In genomic region chr11:115548878-115549528, GRCh38 we compare ENCODE assay signal across 1 cellular context.
TF ChIP-seq lines count a peak whose summit lies in the region.

No MANE protein-coding gene starts in this region.

TF ChIP-seq in HepG2, 621 proteins besides CTCF, POLR2A, EP300 and RAD21 (continued from another document and continues in another):
- TF ChIP-seq, protein P1, sequence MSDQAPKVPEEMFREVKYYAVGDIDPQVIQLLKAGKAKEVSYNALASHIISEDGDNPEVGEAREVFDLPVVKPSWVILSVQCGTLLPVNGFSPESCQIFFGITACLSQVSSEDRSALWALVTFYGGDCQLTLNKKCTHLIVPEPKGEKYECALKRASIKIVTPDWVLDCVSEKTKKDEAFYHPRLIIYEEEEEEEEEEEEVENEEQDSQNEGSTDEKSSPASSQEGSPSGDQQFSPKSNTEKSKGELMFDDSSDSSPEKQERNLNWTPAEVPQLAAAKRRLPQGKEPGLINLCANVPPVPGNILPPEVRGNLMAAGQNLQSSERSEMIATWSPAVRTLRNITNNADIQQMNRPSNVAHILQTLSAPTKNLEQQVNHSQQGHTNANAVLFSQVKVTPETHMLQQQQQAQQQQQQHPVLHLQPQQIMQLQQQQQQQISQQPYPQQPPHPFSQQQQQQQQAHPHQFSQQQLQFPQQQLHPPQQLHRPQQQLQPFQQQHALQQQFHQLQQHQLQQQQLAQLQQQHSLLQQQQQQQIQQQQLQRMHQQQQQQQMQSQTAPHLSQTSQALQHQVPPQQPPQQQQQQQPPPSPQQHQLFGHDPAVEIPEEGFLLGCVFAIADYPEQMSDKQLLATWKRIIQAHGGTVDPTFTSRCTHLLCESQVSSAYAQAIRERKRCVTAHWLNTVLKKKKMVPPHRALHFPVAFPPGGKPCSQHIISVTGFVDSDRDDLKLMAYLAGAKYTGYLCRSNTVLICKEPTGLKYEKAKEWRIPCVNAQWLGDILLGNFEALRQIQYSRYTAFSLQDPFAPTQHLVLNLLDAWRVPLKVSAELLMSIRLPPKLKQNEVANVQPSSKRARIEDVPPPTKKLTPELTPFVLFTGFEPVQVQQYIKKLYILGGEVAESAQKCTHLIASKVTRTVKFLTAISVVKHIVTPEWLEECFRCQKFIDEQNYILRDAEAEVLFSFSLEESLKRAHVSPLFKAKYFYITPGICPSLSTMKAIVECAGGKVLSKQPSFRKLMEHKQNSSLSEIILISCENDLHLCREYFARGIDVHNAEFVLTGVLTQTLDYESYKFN (CRISPR knock-in tag; conservative IDR thresholded peaks at IDR 0.05), result peak; percentile 86
- TF ChIP-seq FOXA3 (CRISPR knock-in tag; IDR thresholded peaks at IDR 0.05) (peak; percentile 83), REPIN1 (CRISPR knock-in tag; IDR thresholded peaks at IDR 0.05; ENCODE audit: borderline replicate concordance, low read depth) (no peak), FOXA1 (IDR thresholded peaks at IDR 0.05) (0 out of 2 replicates have a peak, but pooled peaks have one; percentile 32), FOXA1 (CRISPR knock-in tag; IDR thresholded peaks at IDR 0.05) (peak; percentile 67), HMGXB4 (CRISPR knock-in tag; IDR thresholded peaks at IDR 0.05; ENCODE audit: borderline replicate concordance in 1 of 2, low read depth in 1 of 2) (peak in 1 of 2 experiments; percentile 41; a peak in 2 of 4 replicates), NPAS2 (CRISPR knock-in tag; IDR thresholded peaks at IDR 0.05; ENCODE audit: borderline replicate concordance) (no peak), ZNF143 (CRISPR knock-in tag; IDR thresholded peaks at IDR 0.05) (no peak), ZNF12 (CRISPR knock-in tag; IDR thresholded peaks at IDR 0.05) (0 out of 2 replicates have a peak, but pooled peaks have one; percentile 38), MAFF (IDR thresholded peaks at IDR 0.05; ENCODE audit: low read depth, low read length) (peak; percentile 72), HOXA3 (CRISPR knock-in tag; IDR thresholded peaks at IDR 0.05) (0 out of 2 replicates have a peak, but pooled peaks have one; percentile 39), WIZ (CRISPR knock-in tag; IDR thresholded peaks at IDR 0.05) (no peak), SAP130 (CRISPR knock-in tag; IDR thresholded peaks at IDR 0.05; ENCODE audit: low read depth) (peak; percentile 60), SAFB2 (CRISPR knock-in tag; IDR thresholded peaks at IDR 0.05; ENCODE audit: borderline replicate concordance, low read depth) (no peak), MEIS2 (CRISPR knock-in tag; IDR thresholded peaks at IDR 0.05) (peak; percentile 50; the same call in 1 of the 2 replicates), HNF4G (IDR thresholded peaks at IDR 0.05; ENCODE audit: borderline replicate concordance, low read depth, low read length) (peak; percentile 85), HNF4G (CRISPR knock-in tag; IDR thresholded peaks at IDR 0.05; ENCODE audit: borderline replicate concordance, low read depth) (peak; percentile 50; the same call in 1 of the 2 replicates), GTF2F1 (IDR thresholded peaks at IDR 0.05; ENCODE audit: low read length) (no peak), ARID3A (IDR thresholded peaks at IDR 0.05; ENCODE audit: low read depth, low read length) (peak; percentile 72), YY1 (IDR thresholded peaks at IDR 0.05; ENCODE audit: insufficient read depth, insufficient replicate concordance, low read depth, low read length) (peak; percentile 13), ZBTB7A (CRISPR knock-in tag; IDR thresholded peaks at IDR 0.05) (peak; percentile 62; the same call in 1 of the 2 replicates), ELF3 (CRISPR knock-in tag; IDR thresholded peaks at IDR 0.05) (peak; percentile 56), SMC3 (IDR thresholded peaks at IDR 0.05; ENCODE audit: low read length) (peak; percentile 30; the same call in 1 of the 2 replicates), SALL1 (CRISPR knock-in tag; IDR thresholded peaks at IDR 0.05) (peak; percentile 48; the same call in 1 of the 2 replicates), ZNF451 (CRISPR knock-in tag; IDR thresholded peaks at IDR 0.05) (no peak), ZNF629 (CRISPR knock-in tag; conservative IDR thresholded peaks at IDR 0.05) (no peak), HNRNPL (IDR thresholded peaks at IDR 0.05; ENCODE audit: low read depth, low read length) (no peak), GATAD2A (CRISPR knock-in tag; IDR thresholded peaks at IDR 0.05) (peak; percentile 45; the same call in 1 of the 2 replicates), ZNF614 (CRISPR knock-in tag; IDR thresholded peaks at IDR 0.05; ENCODE audit: borderline replicate concordance) (0 out of 2 replicates have a peak, but pooled peaks have one; percentile 58), GFI1 (CRISPR knock-in tag; IDR thresholded peaks at IDR 0.05; ENCODE audit: borderline replicate concordance) (0 out of 2 replicates have a peak, but pooled peaks have one; percentile 57), ARNTL (CRISPR knock-in tag; IDR thresholded peaks at IDR 0.05) (no peak)
- TF ChIP-seq, protein P2, sequence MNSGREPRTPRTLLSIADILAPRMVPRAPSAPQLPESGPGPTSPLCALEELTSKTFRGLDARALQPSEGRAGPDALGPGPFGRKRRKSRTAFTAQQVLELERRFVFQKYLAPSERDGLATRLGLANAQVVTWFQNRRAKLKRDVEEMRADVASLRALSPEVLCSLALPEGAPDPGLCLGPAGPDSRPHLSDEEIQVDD (CRISPR knock-in tag; IDR thresholded peaks at IDR 0.05; ENCODE audit: borderline replicate concordance), result no peak
- TF ChIP-seq, protein P3, sequence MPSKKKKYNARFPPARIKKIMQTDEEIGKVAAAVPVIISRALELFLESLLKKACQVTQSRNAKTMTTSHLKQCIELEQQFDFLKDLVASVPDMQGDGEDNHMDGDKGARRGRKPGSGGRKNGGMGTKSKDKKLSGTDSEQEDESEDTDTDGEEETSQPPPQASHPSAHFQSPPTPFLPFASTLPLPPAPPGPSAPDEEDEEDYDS (CRISPR knock-in tag; IDR thresholded peaks at IDR 0.05), result no peak
- TF ChIP-seq, protein P4, sequence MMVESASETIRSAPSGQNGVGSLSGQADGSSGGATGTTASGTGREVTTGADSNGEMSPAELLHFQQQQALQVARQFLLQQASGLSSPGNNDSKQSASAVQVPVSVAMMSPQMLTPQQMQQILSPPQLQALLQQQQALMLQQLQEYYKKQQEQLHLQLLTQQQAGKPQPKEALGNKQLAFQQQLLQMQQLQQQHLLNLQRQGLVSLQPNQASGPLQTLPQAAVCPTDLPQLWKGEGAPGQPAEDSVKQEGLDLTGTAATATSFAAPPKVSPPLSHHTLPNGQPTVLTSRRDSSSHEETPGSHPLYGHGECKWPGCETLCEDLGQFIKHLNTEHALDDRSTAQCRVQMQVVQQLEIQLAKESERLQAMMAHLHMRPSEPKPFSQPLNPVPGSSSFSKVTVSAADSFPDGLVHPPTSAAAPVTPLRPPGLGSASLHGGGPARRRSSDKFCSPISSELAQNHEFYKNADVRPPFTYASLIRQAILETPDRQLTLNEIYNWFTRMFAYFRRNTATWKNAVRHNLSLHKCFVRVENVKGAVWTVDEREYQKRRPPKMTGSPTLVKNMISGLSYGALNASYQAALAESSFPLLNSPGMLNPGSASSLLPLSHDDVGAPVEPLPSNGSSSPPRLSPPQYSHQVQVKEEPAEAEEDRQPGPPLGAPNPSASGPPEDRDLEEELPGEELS (CRISPR knock-in tag; IDR thresholded peaks at IDR 0.05), result peak; percentile 88
- TF ChIP-seq, protein P5, sequence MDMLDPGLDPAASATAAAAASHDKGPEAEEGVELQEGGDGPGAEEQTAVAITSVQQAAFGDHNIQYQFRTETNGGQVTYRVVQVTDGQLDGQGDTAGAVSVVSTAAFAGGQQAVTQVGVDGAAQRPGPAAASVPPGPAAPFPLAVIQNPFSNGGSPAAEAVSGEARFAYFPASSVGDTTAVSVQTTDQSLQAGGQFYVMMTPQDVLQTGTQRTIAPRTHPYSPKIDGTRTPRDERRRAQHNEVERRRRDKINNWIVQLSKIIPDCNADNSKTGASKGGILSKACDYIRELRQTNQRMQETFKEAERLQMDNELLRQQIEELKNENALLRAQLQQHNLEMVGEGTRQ (IDR thresholded peaks at IDR 0.05; ENCODE audit: low read depth, low read length), result no peak
- TF ChIP-seq, protein P5 (CRISPR knock-in tag; IDR thresholded peaks at IDR 0.05; ENCODE audit: borderline replicate concordance), result no peak
- TF ChIP-seq, protein P6, sequence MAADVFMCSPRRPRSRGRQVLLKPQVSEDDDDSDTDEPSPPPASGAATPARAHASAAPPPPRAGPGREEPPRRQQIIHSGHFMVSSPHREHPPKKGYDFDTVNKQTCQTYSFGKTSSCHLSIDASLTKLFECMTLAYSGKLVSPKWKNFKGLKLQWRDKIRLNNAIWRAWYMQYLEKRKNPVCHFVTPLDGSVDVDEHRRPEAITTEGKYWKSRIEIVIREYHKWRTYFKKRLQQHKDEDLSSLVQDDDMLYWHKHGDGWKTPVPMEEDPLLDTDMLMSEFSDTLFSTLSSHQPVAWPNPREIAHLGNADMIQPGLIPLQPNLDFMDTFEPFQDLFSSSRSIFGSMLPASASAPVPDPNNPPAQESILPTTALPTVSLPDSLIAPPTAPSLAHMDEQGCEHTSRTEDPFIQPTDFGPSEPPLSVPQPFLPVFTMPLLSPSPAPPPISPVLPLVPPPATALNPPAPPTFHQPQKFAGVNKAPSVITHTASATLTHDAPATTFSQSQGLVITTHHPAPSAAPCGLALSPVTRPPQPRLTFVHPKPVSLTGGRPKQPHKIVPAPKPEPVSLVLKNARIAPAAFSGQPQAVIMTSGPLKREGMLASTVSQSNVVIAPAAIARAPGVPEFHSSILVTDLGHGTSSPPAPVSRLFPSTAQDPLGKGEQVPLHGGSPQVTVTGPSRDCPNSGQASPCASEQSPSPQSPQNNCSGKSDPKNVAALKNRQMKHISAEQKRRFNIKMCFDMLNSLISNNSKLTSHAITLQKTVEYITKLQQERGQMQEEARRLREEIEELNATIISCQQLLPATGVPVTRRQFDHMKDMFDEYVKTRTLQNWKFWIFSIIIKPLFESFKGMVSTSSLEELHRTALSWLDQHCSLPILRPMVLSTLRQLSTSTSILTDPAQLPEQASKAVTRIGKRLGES (CRISPR knock-in tag; IDR thresholded peaks at IDR 0.05; ENCODE audit: borderline replicate concordance), result no peak
- TF ChIP-seq, protein P7, sequence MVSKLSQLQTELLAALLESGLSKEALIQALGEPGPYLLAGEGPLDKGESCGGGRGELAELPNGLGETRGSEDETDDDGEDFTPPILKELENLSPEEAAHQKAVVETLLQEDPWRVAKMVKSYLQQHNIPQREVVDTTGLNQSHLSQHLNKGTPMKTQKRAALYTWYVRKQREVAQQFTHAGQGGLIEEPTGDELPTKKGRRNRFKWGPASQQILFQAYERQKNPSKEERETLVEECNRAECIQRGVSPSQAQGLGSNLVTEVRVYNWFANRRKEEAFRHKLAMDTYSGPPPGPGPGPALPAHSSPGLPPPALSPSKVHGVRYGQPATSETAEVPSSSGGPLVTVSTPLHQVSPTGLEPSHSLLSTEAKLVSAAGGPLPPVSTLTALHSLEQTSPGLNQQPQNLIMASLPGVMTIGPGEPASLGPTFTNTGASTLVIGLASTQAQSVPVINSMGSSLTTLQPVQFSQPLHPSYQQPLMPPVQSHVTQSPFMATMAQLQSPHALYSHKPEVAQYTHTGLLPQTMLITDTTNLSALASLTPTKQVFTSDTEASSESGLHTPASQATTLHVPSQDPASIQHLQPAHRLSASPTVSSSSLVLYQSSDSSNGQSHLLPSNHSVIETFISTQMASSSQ (IDR thresholded peaks at IDR 0.05; ENCODE audit: low read depth), result 0 out of 2 replicates have a peak, but pooled peaks have one; percentile 33
- TF ChIP-seq, protein P7 (CRISPR knock-in tag; IDR thresholded peaks at IDR 0.05; ENCODE audit: borderline replicate concordance), result no peak
